Comparison of ENCODE assay signal across 8 cellular contexts in the genomic region with DNA sequence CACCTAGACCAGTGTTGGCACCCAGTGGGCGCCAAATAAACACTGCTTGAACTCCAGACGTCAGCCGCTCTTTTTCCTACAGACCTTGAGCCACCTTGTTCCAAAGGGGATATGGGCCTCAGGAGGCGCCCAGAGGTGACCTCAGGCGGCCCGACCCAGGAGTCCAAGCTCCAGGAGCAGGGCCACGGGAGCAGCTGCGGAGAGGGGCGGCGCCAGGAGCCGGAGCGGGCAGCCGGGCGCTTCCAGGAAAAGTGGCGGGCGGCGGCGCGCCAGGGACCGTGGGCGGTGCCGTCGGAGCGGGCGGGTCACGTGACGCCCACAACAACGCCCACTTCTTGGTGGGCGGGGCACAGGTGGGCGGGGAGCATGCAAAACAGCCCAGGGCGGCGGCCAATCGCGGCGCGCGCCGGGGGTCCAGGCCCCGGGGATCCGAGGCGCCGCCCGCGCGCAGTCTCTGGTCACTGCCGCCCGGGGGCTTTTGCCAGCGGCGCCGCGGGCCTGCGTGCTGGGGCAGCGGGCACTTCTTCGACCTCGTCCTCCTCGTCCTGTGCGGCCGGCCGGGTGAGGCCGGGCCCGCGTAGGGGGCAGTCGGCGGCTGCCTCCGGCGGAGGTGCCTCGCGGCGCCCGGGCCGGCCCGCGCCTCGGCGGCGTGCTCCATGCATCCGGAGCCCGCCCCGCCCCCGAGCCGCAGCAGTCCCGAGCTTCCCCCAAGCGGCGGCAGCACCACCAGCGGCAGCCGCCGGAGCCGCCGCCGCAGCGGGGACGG. TPM values are rescaled to one million over a fixed set of nuclear protein-coding genes. Genes with fewer than 3 reads are reported as not detected.
DNase-seq lines count a peak whose midpoint lies in the region; ATAC-seq, FAIRE-seq and TF ChIP-seq lines count a peak whose summit lies in the region.

Gene ORAI1 (plus strand): TSS at position 444 of the 766 bp plus-strand sequence.

- TF ChIP-seq CTCF in adrenal gland (IDR thresholded peaks at IDR 0.05) (peak in 2 of 6 experiments; percentile 27 to 38), heart left ventricle (IDR thresholded peaks at IDR 0.05) (peak in 3 of 12 donors; percentile 26 to 37 (median 37)), upper lobe of right lung (IDR thresholded peaks at IDR 0.05) (no peak)

- peak; percentile 88 for DNase-seq in GM12892 (ENCODE audit: insufficient read length)
- DNase-seq in NCI-H146 treated with DMSO at 0.1 percent for 48 hours (lab: John Stamatoyannopoulos, UW; ENCODE audit: unreplicated experiment) = peak; percentile 81
- DNase-seq in T-helper 1 cell = peak; percentile 93 to 97 (median 94)
- peak; percentile 96 to 98 (median 97) for DNase-seq in adrenal gland
- peak; percentile 96 to 99 (median 97) for DNase-seq in heart left ventricle
- peak; percentile 99 for DNase-seq in posterior vena cava (ENCODE audit: low spot score)
- DNase-seq in upper lobe of right lung = peak; percentile 99

- FAIRE-seq in GM12892 (lab: Jason Lieb, UNC) = peak; percentile 81

- TF ChIP-seq POLR2A in GM12892 (IDR thresholded peaks at IDR 0.05; ENCODE audit: low read depth, low read length) (peak; percentile 94), adrenal gland (IDR thresholded peaks at IDR 0.05) (peak; percentile 64 to 79), heart left ventricle (IDR thresholded peaks at IDR 0.05) (peak in 1 of 2 donors; percentile 72)

- H3K36me3 ChIP-seq in adrenal gland (replicated peaks in 1 of 2) (no peaks in the 10 kb centered on the region), heart left ventricle (no peaks in the 10 kb centered on the region), upper lobe of right lung (no peaks in the 10 kb centered on the region)

- no peaks in the 10 kb centered on the region for H3K9me3 ChIP-seq in adrenal gland (replicated peaks in 1 of 3)
- H3K9me3 ChIP-seq in heart left ventricle = no peaks in the 10 kb centered on the region
- no peaks in the 10 kb centered on the region for H3K9me3 ChIP-seq in upper lobe of right lung

- WGBS in adrenal gland, 4 donors = 0 to 2% (median 1%) methylated on average over 6 to 92 of the region's 92 CpGs
- WGBS in heart left ventricle, 4 donors = 1 to 2% (median 1%) methylated on average over 11 to 92 of the region's 92 CpGs

- peak within 1 kb of the TSS in 2 of 4 donors; percentile 48 to 75 for H3K4me3 ChIP-seq in adrenal gland
- H3K4me3 ChIP-seq in heart left ventricle = peak within 1 kb of the TSS; percentile 38 to 89 (median 76)
- H3K4me3 ChIP-seq in upper lobe of right lung = peak within 1 kb of the TSS; percentile 92

- H3K27ac ChIP-seq in adrenal gland (peak within 1 kb of the TSS; percentile 75 to 95 (median 81)), heart left ventricle (peak within 1 kb of the TSS; percentile 66 to 98 (median 90)), upper lobe of right lung (peak within 1 kb of the TSS; percentile 93)

- ATAC-seq in HG02840 (IDR thresholded peaks at IDR 0.05; ENCODE audit: low FRiP score, unreplicated experiment) = peak; percentile 69
- peak; percentile 91 to 97 (median 94) for ATAC-seq in heart left ventricle
- peak; percentile 91 for ATAC-seq in upper lobe of right lung

- H3K27me3 ChIP-seq in adrenal gland (no peaks in the 10 kb centered on the region), heart left ventricle (no peaks in the 10 kb centered on the region), upper lobe of right lung (no peaks in the 10 kb centered on the region)

- intact Hi-C loops in adrenal gland (cut with DNase I) (loop anchor here in 1 of 2 donors (5.0 kb wide), 1 partner anchor 41 kb away; the partner anchor contains the start of gene MORN3), heart left ventricle (cut with DNase I) (loop anchor here in 8 of 10 donors (2.0 to 10.0 kb wide), 9 partner anchors 44 to 129 kb away; partner anchors contain the start of gene KDM2B (in 3 of the 8)), posterior vena cava (cut with DNase I) (loop anchor here (5.0 to 10.0 kb wide), 2 partner anchors 49 to 71 kb away; no protein-coding TSS in a partner anchor), upper lobe of right lung (cut with DNase I) (no loop called here)

- H3K4me1 ChIP-seq in adrenal gland (replicated peaks in 1 of 2) (peaks cover 12 to 42% of the 10 kb centered on the region in 2 donors), heart left ventricle (peaks cover 0 to 53% (median 30%) of the 10 kb centered on the region in 12 donors), upper lobe of right lung (peaks cover 38% of the 10 kb centered on the region)

RNA-seq across cellular contexts. Expression of gene ORAI1, which starts in this region (rescaled TPM):
- 9.5 TPM for polyA plus RNA-seq in GM12892 (2012; ENCODE audit: missing spikeins)
- 10 to 100 TPM in 5 of 8 donors, 1 to 10 TPM in 3; 4.9 to 16.1 (median 10.4) TPM for total RNA-seq in adrenal gland
- 1 to 10 TPM; 1.9 to 4.1 (median 2.9) TPM for polyA plus RNA-seq in adrenal gland
- 10 to 100 TPM in 4 of 9 donors, 1 to 10 TPM in 5; 6.9 to 15.7 (median 9.5) TPM for total RNA-seq in heart left ventricle
- 10 to 100 TPM in 1 of 2 donors, 1 to 10 TPM in 1; 4.5 to 18.8 TPM for polyA plus RNA-seq in heart left ventricle
- 10 to 100 TPM; 10.5 to 13.1 TPM for total RNA-seq in posterior vena cava
- total RNA-seq in upper lobe of right lung = 32.4 TPM
